Comparison of ENCODE assay signal across 8 cellular contexts in the genomic region with DNA sequence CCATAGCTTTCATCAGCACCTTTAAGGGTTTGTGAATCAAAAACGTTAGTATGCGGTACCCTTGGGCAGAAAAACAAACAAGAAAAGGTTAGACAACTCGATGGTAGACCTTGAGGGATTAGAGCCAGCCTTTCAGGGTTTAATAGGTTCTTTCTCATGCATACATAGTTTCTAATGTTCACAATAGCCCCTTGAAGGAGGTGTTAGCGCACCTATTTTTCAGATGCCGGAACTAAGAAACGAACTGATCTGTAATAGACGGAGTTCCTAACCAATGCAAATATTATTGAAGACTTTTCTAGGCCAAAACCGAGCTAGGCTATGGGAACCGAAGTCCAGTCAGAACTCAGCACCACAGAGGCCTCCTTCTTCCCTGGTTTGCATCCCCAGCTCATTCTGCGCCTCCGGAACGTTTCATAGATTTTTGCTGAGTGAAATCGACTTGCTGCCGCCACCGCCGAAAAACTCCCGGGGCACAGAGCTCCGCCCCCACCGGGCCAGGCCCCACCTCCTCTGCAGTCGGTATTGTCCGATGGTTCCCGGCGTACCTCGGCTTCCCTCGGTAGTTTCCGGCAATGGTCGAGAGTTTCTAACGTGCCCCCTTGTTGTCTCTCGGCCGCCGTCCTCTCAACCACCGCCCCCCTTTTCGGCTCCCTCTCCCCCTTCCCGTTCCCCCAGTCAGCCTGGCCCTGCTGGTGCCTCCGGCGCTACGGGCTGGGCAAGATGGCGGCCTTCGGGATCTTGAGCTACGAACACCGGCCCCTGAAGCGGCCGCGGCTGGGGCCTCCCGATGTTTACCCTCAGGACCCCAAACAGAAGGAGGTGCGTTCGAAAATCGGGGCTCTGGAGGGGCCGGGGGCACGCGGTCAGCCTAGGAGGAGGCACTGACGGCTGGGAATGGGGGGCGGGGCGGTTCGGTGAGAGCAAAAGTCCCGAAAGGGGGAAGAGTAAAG. TPM values are rescaled to one million over a fixed set of nuclear protein-coding genes. Genes with fewer than 3 reads are reported as not detected.
DNase-seq lines count a peak whose midpoint lies in the region; ATAC-seq, FAIRE-seq and TF ChIP-seq lines count a peak whose summit lies in the region.

TSS of gene MED12 (plus strand) at position 565 of the 953 bp plus-strand sequence. CDS start at position 724, 159 bp downstream.

- H3K9ac ChIP-seq in mammary epithelial cell (ENCODE audit: insufficient read depth, low read length), result peak within 1 kb of the TSS; percentile 56

- ATAC-seq in A549 (peak; percentile 94 to 98), GM18519 (IDR thresholded peaks at IDR 0.05; ENCODE audit: low FRiP score, unreplicated experiment) (peak; percentile 88), HG03066 (IDR thresholded peaks at IDR 0.05; ENCODE audit: low read depth, unreplicated experiment) (peak; percentile 92)

- H3K79me2 ChIP-seq in mammary epithelial cell (ENCODE audit: insufficient read depth, low read length), result no peaks in the 10 kb centered on the region

- dilution Hi-C loops in mammary epithelial cell (cut with HindIII; ENCODE audit: low sequenced_read_pairs), result no loop called here

- H3K4me1 ChIP-seq in A549 (peaks cover 8% of the 10 kb centered on the region; the same call in 2 of the 3 replicates), mammary epithelial cell (ENCODE audit: insufficient read depth, low read length) (peaks cover 8% of the 10 kb centered on the region), small intestine (ENCODE audit: control insufficient read depth in 2 of 2, insufficient read depth in 1 of 2, low read depth in 1 of 2, low read length in 1 of 2) (no peaks in the 10 kb centered on the region)

- FAIRE-seq in A549 (lab: Jason Lieb, UNC) (peak; percentile 67), small intestine (lab: Jason Lieb, UNC) (no peak)

- WGBS in A549 (ENCODE audit: missing lambda C conversion rate), result 3% methylated on average over 26 of the region's 56 CpGs
- 47% methylated on average over 13 of the region's 56 CpGs for WGBS in mammary epithelial cell (ENCODE audit: low coverage, missing lambda C conversion rate)
- 1 to 29% (median 20%) methylated on average over 47 to 56 of the region's 56 CpGs for WGBS in small intestine, 3 donors

- peak within 1 kb of the TSS; percentile 98 to 99 for H3K27ac ChIP-seq in A549
- H3K27ac ChIP-seq in mammary epithelial cell (ENCODE audit: insufficient read depth, low read depth, low read length), result peak within 1 kb of the TSS; percentile 34
- H3K27ac ChIP-seq in small intestine (ENCODE audit: low read depth in 1 of 2, low read length in 1 of 2), result peak within 1 kb of the TSS; percentile 34 to 82

- CTCF ChIA-PET in A549 (lab: Yijun Ruan, JAX), result interaction anchor here (1.0 to 4.6 kb wide), 6 partner anchors 9 to 114 kb away, joined by 3 to 25 read pairs (median 3); no protein-coding TSS in a partner anchor
- CTCF ChIA-PET in mammary epithelial cell (lab: Charles Lee; ENCODE audit: low non-redundant PET), result interaction anchor here (0.7 to 1.0 kb wide), 2 partner anchors 50 to 165 kb away, joined by 12 to 37 read pairs; partner anchors contain the start of genes NONO and SNX12

- H3K4me3 ChIP-seq in A549, result peak within 1 kb of the TSS; percentile 88
- peak within 1 kb of the TSS; percentile 55 for H3K4me3 ChIP-seq in WI38 (ENCODE audit: low read depth, low read length)
- peak within 1 kb of the TSS; percentile 61 to 69 (median 64) for H3K4me3 ChIP-seq in mammary epithelial cell (replicated peaks in 1 of 3; ENCODE audit: insufficient read depth in 1 of 3, low read depth in 2 of 3, low read length in 3 of 3)
- H3K4me3 ChIP-seq in small intestine (ENCODE audit: low read depth in 1 of 2, low read length in 2 of 2), result peak within 1 kb of the TSS; percentile 60 to 65

- POLR2A ChIA-PET in A549 (lab: Yijun Ruan, JAX), result interaction anchor here (0.7 to 1.9 kb wide), 9 partner anchors 9 to 248 kb away, joined by 3 to 15 read pairs (median 4); partner anchors contain the start of genes NONO, SNX12 and TAF1

- BruUV-seq in mammary epithelial cell (replicated peaks; lab: Mats Ljungman, UMichigan), result no TSS peak

- H3K36me3 ChIP-seq in mammary epithelial cell (ENCODE audit: insufficient read depth, low read length) (peaks cover 4% of the 10 kb centered on the region), small intestine (ENCODE audit: control insufficient read depth in 2 of 2, insufficient read depth in 2 of 2, low read length in 2 of 2) (peaks cover 0 to 4% of the 10 kb centered on the region in 2 donors)

- no peaks in the 10 kb centered on the region for H4K20me1 ChIP-seq in mammary epithelial cell (ENCODE audit: insufficient read depth, low read length)

- peak within 1 kb of the TSS; percentile 96 for H2AFZ ChIP-seq in mammary epithelial cell (ENCODE audit: low read depth, low read length)

- peak; percentile 61 for TF ChIP-seq POLR2A in A549 (IDR thresholded peaks at IDR 0.05; ENCODE audit: low read length)

- intact Hi-C loops in mammary epithelial cell (cut with micrococcal nuclease), result loop anchor here (5.0 kb wide), 1 partner anchor 51 kb away; the partner anchor contains the start of gene SNX12

- in situ Hi-C loops in mammary epithelial cell (cut with MboI; ENCODE audit: low sequenced_read_pairs in 2 of 2), result no loop called here

- H3K27me3 ChIP-seq in mammary epithelial cell (ENCODE audit: insufficient read depth, low read length) (no peaks in the 10 kb centered on the region), small intestine (ENCODE audit: control insufficient read depth in 2 of 2, insufficient read depth in 2 of 2, low read length in 2 of 2) (no peaks in the 10 kb centered on the region)

- TF ChIP-seq CTCF in A549 (IDR thresholded peaks at IDR 0.05) (no peak), WI38 (IDR thresholded peaks at IDR 0.05; ENCODE audit: low read depth, low read length) (no peak), mammary epithelial cell (conservative IDR thresholded peaks at IDR 0.05 in 1 of 2, IDR thresholded peaks at IDR 0.05 in 1 of 2; ENCODE audit: extremely low read depth in 1 of 2, insufficient read depth in 1 of 2, low read depth in 1 of 2, low read length in 2 of 2) (no peak)

- H3K4me2 ChIP-seq in A549 (peak within 1 kb of the TSS; percentile 96), mammary epithelial cell (ENCODE audit: insufficient read depth, low read depth, low read length) (peak within 1 kb of the TSS; percentile 73)

- TF ChIP-seq EP300 in A549 (IDR thresholded peaks at IDR 0.05), result no peak

- H3K9me3 ChIP-seq in A549 (no peaks in the 10 kb centered on the region), mammary epithelial cell (replicated peaks; ENCODE audit: insufficient read depth, low read length) (no peaks in the 10 kb centered on the region), small intestine (ENCODE audit: control insufficient read depth, low read depth) (no peaks in the 10 kb centered on the region)

- DNase-seq in A549 (ENCODE audit: low read depth in 1 of 2, low spot score in 1 of 2) (peak; percentile 66 to 68), NCI-H2196 treated with DMSO at 0.1 percent for 48 hours (lab: John Stamatoyannopoulos, UW; ENCODE audit: unreplicated experiment) (peak; percentile 45), mammary epithelial cell (peak; percentile 64), iPS-NIHi7 (ENCODE audit: extremely low spot score) (peak; percentile 84), small intestine (peak; percentile 68)

- TF ChIP-seq RAD21 in A549 (conservative IDR thresholded peaks at IDR 0.05 in 1 of 2, IDR thresholded peaks at IDR 0.05 in 1 of 2), result no peak

TF ChIP-seq in A549, 52 proteins besides CTCF, POLR2A, EP300 and RAD21:
- TF ChIP-seq JUN (IDR thresholded peaks at IDR 0.05), result peak in 1 of 2 experiments; percentile 21; a peak in 1 of 5 replicates
- no peak for TF ChIP-seq MAZ (IDR thresholded peaks at IDR 0.05; ENCODE audit: borderline replicate concordance, low read depth, low read length)
- TF ChIP-seq FOSB (CRISPR knock-in tag; IDR thresholded peaks at IDR 0.05), result no peak
- peak; percentile 38; the same call in 1 of the 2 replicates for TF ChIP-seq PHF8 (IDR thresholded peaks at IDR 0.05; ENCODE audit: borderline replicate concordance, low read depth)
- TF ChIP-seq SMC3 (IDR thresholded peaks at IDR 0.05), result no peak
- no peak for TF ChIP-seq HOXB5 (CRISPR knock-in tag; IDR thresholded peaks at IDR 0.05)
- TF ChIP-seq TFCP2L1 (CRISPR knock-in tag; IDR thresholded peaks at IDR 0.05), result no peak
- TF ChIP-seq, protein P1, sequence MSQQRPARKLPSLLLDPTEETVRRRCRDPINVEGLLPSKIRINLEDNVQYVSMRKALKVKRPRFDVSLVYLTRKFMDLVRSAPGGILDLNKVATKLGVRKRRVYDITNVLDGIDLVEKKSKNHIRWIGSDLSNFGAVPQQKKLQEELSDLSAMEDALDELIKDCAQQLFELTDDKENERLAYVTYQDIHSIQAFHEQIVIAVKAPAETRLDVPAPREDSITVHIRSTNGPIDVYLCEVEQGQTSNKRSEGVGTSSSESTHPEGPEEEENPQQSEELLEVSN (IDR thresholded peaks at IDR 0.05; ENCODE audit: borderline replicate concordance, low read depth), result 0 out of 2 replicates have a peak, but pooled peaks have one; percentile 18
- TF ChIP-seq, protein P2, sequence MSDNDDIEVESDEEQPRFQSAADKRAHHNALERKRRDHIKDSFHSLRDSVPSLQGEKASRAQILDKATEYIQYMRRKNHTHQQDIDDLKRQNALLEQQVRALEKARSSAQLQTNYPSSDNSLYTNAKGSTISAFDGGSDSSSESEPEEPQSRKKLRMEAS (IDR thresholded peaks at IDR 0.05), result 0 out of 2 replicates have a peak, but pooled peaks have one; percentile 23
- TF ChIP-seq PBX3 (IDR thresholded peaks at IDR 0.05), result no peak

RNA-seq across cellular contexts. Expression of gene MED12, which starts in this region (rescaled TPM):
- 12.6 and 35.0 TPM in 2 replicates for polyA plus RNA-seq in A549 (2011; rRNA removed)
- polyA plus RNA-seq in A549 (2012; cell fraction: cytosol; rRNA removed), result 11.6 and 13.6 TPM in 2 replicates
- polyA plus RNA-seq in A549 (2012; cell fraction: nucleus; rRNA removed), result 35.7 and 39.5 TPM in 2 replicates
- 13.5 to 15.4 TPM (median 14.4 TPM) in 3 replicates for polyA plus RNA-seq in A549 (2017; fragmentation: RNase III; extraction: RNeasy Plus Mini Kit Qiagen cat#74134 plus additional on column Dnase treatment)
- 76.5 and 93.8 TPM in 2 replicates for polyA minus RNA-seq in A549 (2011; rRNA and poly(A)+ RNA removed)
- 10 to 100 TPM; 22.0 to 26.7 TPM for total RNA-seq in mammary epithelial cell
- 5.5 TPM for polyA plus RNA-seq in mammary epithelial cell
- polyA minus RNA-seq in mammary epithelial cell, result 49.7 TPM
- 1 to 10 TPM; 4.3 to 9.6 (median 8.4) TPM for polyA plus RNA-seq in small intestine

Comparison
In these comparisons a context has a peak if more than half of its experiments do, and no peak if none do; other contexts are left out.
1. Peak in every context shown above with its lines: DNase-seq, ATAC-seq, H3K4me3 ChIP-seq and H3K27ac ChIP-seq.
2. H3K27ac ChIP-seq: peak in every context shown above with its lines; median percentile 98 in A549; 58 in small intestine; 34 in mammary epithelial cell.